ENCODE assay signal across 13 cellular contexts in genomic region chr12:93348568-93349435, GRCh38.
"Had no signal": no experiment of that assay in that cellular context is flagged by ENCODE, and none has a peak within 500 bp of the region (broad histone marks: within the 10 kb centered on the region; RNA-seq: fewer than 3 reads in every experiment).

No MANE protein-coding gene starts in this region.

- ATAC-seq: activated CD4-positive, CD25-positive, alpha-beta regulatory T cell treated with anti-CD3 and anti-CD28 coated beads, Interleukin-2, amount 50 U/mL, for 24 hours; lower lobe of right lung; right lobe of liver; upper lobe of right lung had no signal

- H3K36me3 ChIP-seq: lower lobe of right lung, prostate gland, right lobe of liver, spleen, upper lobe of right lung had no signal

- H3K4me1 ChIP-seq: lower lobe of right lung, prostate gland, right lobe of liver, spleen, upper lobe of right lung had no signal

- H3K4me3 ChIP-seq: lower lobe of right lung, prostate gland, right lobe of liver, spleen, upper lobe of right lung had no signal

- H3K9me3 ChIP-seq: lower lobe of right lung, prostate gland, right lobe of liver, spleen, upper lobe of right lung had no signal

- H3K27me3 ChIP-seq: right lobe of liver, spleen, upper lobe of right lung had no signal

- DNase-seq: activated CD4-positive, alpha-beta T cell treated with anti-CD3 and anti-CD28 coated beads, Interleukin-2, amount 50 U/mL, for 1 hour; activated naive CD4-positive, alpha-beta T cell; activated naive CD8-positive, alpha-beta T cell treated with anti-CD3 and anti-CD28 coated beads, Interleukin-2, amount 10 ng/mL, durations not matched to agents 7 days and 5 days; activated T-cell treated with anti-CD3 and anti-CD28 coated beads for 4 hours; endodermal cell; erythroblast; kidney glomerular epithelial cell; lower lobe of right lung; right lobe of liver; spleen; upper lobe of right lung had no signal

- H3K27ac ChIP-seq: lower lobe of right lung, prostate gland, right lobe of liver, spleen, upper lobe of right lung had no signal
